In genomic region chr16:84043486-84044107, GRCh38 we compare ENCODE assay signal across 1 cellular context.
TF ChIP-seq lines count a peak whose summit lies in the region.

No MANE protein-coding gene starts in this region.

TF ChIP-seq in HepG2, 621 proteins besides CTCF, POLR2A, EP300 and RAD21 (continued from another document and continues in another):
- TF ChIP-seq HIC2 (CRISPR knock-in tag; IDR thresholded peaks at IDR 0.05; ENCODE audit: low read depth) (no peak), ZNF24 (IDR thresholded peaks at IDR 0.05) (no peak), ZNF17 (CRISPR knock-in tag; IDR thresholded peaks at IDR 0.05) (no peak), PCBP2 (optimal IDR thresholded peaks at IDR 0.05; ENCODE audit: low read depth, low read length, poor library complexity, severe bottlenecking) (no peak), ZNF615 (CRISPR knock-in tag; IDR thresholded peaks at IDR 0.05; ENCODE audit: borderline replicate concordance) (0 out of 2 replicates have a peak, but pooled peaks have one; percentile 38), ZNF253 (CRISPR knock-in tag; IDR thresholded peaks at IDR 0.05; ENCODE audit: borderline replicate concordance) (no peak), ZNF737 (CRISPR knock-in tag; IDR thresholded peaks at IDR 0.05; ENCODE audit: borderline replicate concordance) (no peak), TBX2 (CRISPR knock-in tag; IDR thresholded peaks at IDR 0.05; ENCODE audit: borderline replicate concordance) (peak; percentile 13; the same call in 1 of the 2 replicates), ZNF136 (CRISPR knock-in tag; IDR thresholded peaks at IDR 0.05; ENCODE audit: low read depth) (no peak), RFX5 (IDR thresholded peaks at IDR 0.05; ENCODE audit: low read depth, low read length) (no peak), NR2F6 (IDR thresholded peaks at IDR 0.05) (0 out of 2 replicates have a peak, but pooled peaks have one; percentile 17), NR2F6 (CRISPR knock-in tag; IDR thresholded peaks at IDR 0.05) (no peak), ZNF678 (CRISPR knock-in tag; IDR thresholded peaks at IDR 0.05) (no peak), ZFP1 (CRISPR knock-in tag; IDR thresholded peaks at IDR 0.05) (no peak), SIX4 (CRISPR knock-in tag; IDR thresholded peaks at IDR 0.05) (no peak), ZNF609 (CRISPR knock-in tag; IDR thresholded peaks at IDR 0.05; ENCODE audit: borderline replicate concordance) (no peak), ARID5B (CRISPR knock-in tag; IDR thresholded peaks at IDR 0.05) (no peak), RBAK (CRISPR knock-in tag; IDR thresholded peaks at IDR 0.05) (no peak), ZNF577 (CRISPR knock-in tag; IDR thresholded peaks at IDR 0.05; ENCODE audit: borderline replicate concordance, low read depth) (no peak), ZNF644 (CRISPR knock-in tag; IDR thresholded peaks at IDR 0.05; ENCODE audit: low read depth) (no peak), MAZ (IDR thresholded peaks at IDR 0.05; ENCODE audit: borderline replicate concordance, low read depth, low read length) (no peak), MAZ (CRISPR knock-in tag; IDR thresholded peaks at IDR 0.05; ENCODE audit: low read depth) (no peak), ZNF292 (CRISPR knock-in tag; IDR thresholded peaks at IDR 0.05; ENCODE audit: borderline replicate concordance, low read depth) (peak; percentile 46; the same call in 1 of the 2 replicates), BRCA1 (CRISPR knock-in tag; IDR thresholded peaks at IDR 0.05) (no peak), ASH2L (IDR thresholded peaks at IDR 0.05; ENCODE audit: insufficient read length, low read depth, low read length) (peak; percentile 36), NONO (IDR thresholded peaks at IDR 0.05) (no peak), NONO (CRISPR knock-in tag; conservative IDR thresholded peaks at IDR 0.05) (0 out of 2 replicates have a peak, but pooled peaks have one; percentile 30), SRSF1 (optimal IDR thresholded peaks at IDR 0.05; ENCODE audit: low read depth, low read length) (no peak), NKX3-1 (CRISPR knock-in tag; IDR thresholded peaks at IDR 0.05) (no peak), UBTF (CRISPR knock-in tag; IDR thresholded peaks at IDR 0.05) (peak; percentile 50), SP5 (CRISPR knock-in tag; IDR thresholded peaks at IDR 0.05; ENCODE audit: borderline replicate concordance, low read depth) (no peak), SSRP1 (CRISPR knock-in tag; IDR thresholded peaks at IDR 0.05) (no peak), ZNF33B (CRISPR knock-in tag; IDR thresholded peaks at IDR 0.05) (no peak), ZNF205 (CRISPR knock-in tag; IDR thresholded peaks at IDR 0.05) (no peak), WIZ (CRISPR knock-in tag; IDR thresholded peaks at IDR 0.05) (no peak), SAFB2 (CRISPR knock-in tag; IDR thresholded peaks at IDR 0.05; ENCODE audit: borderline replicate concordance, low read depth) (no peak), SMAD1 (CRISPR knock-in tag; IDR thresholded peaks at IDR 0.05; ENCODE audit: borderline replicate concordance, low read depth) (no peak), TCF7 (IDR thresholded peaks at IDR 0.05; ENCODE audit: low read depth) (peak; percentile 54), ZNF350 (CRISPR knock-in tag; IDR thresholded peaks at IDR 0.05; ENCODE audit: borderline replicate concordance, low read depth) (0 out of 2 replicates have a peak, but pooled peaks have one; percentile 38), ZNF510 (CRISPR knock-in tag; IDR thresholded peaks at IDR 0.05; ENCODE audit: low read depth) (no peak), ZFP41 (CRISPR knock-in tag; IDR thresholded peaks at IDR 0.05; ENCODE audit: borderline replicate concordance) (no peak), HOXA5 (CRISPR knock-in tag; IDR thresholded peaks at IDR 0.05) (no peak), FOXP4 (CRISPR knock-in tag; IDR thresholded peaks at IDR 0.05) (0 out of 2 replicates have a peak, but pooled peaks have one; percentile 3), CBFB (CRISPR knock-in tag; IDR thresholded peaks at IDR 0.05) (peak; percentile 91), TEAD2 (CRISPR knock-in tag; IDR thresholded peaks at IDR 0.05) (no peak), ZNF550 (CRISPR knock-in tag; IDR thresholded peaks at IDR 0.05; ENCODE audit: borderline replicate concordance) (no peak), ZBTB42 (CRISPR knock-in tag; IDR thresholded peaks at IDR 0.05) (no peak), SAP130 (CRISPR knock-in tag; IDR thresholded peaks at IDR 0.05; ENCODE audit: low read depth) (peak; percentile 22; the same call in 1 of the 2 replicates), ERF (CRISPR knock-in tag; IDR thresholded peaks at IDR 0.05) (0 out of 2 replicates have a peak, but pooled peaks have one; percentile 1), SPEN (CRISPR knock-in tag; IDR thresholded peaks at IDR 0.05; ENCODE audit: low read depth) (no peak), NFE2L2 (IDR thresholded peaks at IDR 0.05; ENCODE audit: low read length) (no peak), CCAR2 (optimal IDR thresholded peaks at IDR 0.05; ENCODE audit: low read depth, low read length) (no peak), ZFP37 (CRISPR knock-in tag; IDR thresholded peaks at IDR 0.05; ENCODE audit: borderline replicate concordance) (no peak), SP1 (IDR thresholded peaks at IDR 0.05) (no peak), SP1 (CRISPR knock-in tag; IDR thresholded peaks at IDR 0.05) (no peak), ZHX1 (CRISPR knock-in tag; IDR thresholded peaks at IDR 0.05; ENCODE audit: low read depth) (no peak), ZNF75D (CRISPR knock-in tag; IDR thresholded peaks at IDR 0.05; ENCODE audit: borderline replicate concordance) (no peak), ZNF781 (CRISPR knock-in tag; IDR thresholded peaks at IDR 0.05; ENCODE audit: borderline replicate concordance, not compliant biosample characterization) (no peak)
